In genomic region chr9:794386-794785, GRCh38 we compare ENCODE assay signal across 37 cellular contexts. TPM values are rescaled to one million over a fixed set of nuclear protein-coding genes. Genes with fewer than 3 reads are reported as not detected.
"Had no signal": no experiment of that assay in that cellular context is flagged by ENCODE, and none has a peak within 500 bp of the region (broad histone marks: within the 10 kb centered on the region; RNA-seq: fewer than 3 reads in every experiment).

No MANE protein-coding gene starts in this region.

- DNase-seq: activated CD4-positive, alpha-beta memory T cell treated with anti-CD3 and anti-CD28 coated beads for 36 hours; activated CD4-positive, alpha-beta T cell treated with anti-CD3 and anti-CD28 coated beads, Interleukin-2, amount 10 ng/mL, durations not matched to agents 24 days and 14 days; activated CD4-positive, CD25-positive, alpha-beta regulatory T cell treated with anti-CD3 and anti-CD28 coated beads, Interleukin-2, amount 50 U/mL, for 72 hours; activated CD8-positive, alpha-beta memory T cell treated with anti-CD3 and anti-CD28 coated beads, Interleukin-2, amount 50 U/mL, for 4 hours; activated effector memory CD4-positive, alpha-beta T cell treated with anti-CD3 and anti-CD28 coated beads, Interleukin-2, amount 50 U/mL, for 16 hours; activated naive CD4-positive, alpha-beta T cell treated with anti-CD3 and anti-CD28 coated beads for 36 hours; activated naive CD8-positive, alpha-beta T cell treated with anti-CD3 and anti-CD28 coated beads, Interleukin-2, amount 10 ng/mL, durations not matched to agents 7 days and 5 days; activated T-cell treated with anti-CD3 and anti-CD28 coated beads, Interleukin-2, amount 50 U/mL, for 1 hour; amniotic stem cell; brain microvascular endothelial cell; central memory CD4-positive, alpha-beta T cell; erythroblast; head of caudate nucleus; hippocampal formation; kidney; midbrain; naive thymus-derived CD4-positive, alpha-beta T cell; nucleus accumbens; pancreas; retina; stimulated activated CD4-positive, alpha-beta T cell treated with anti-CD3 and anti-CD28 coated beads, Interleukin-12 subunit alpha, Interleukin-12 subunit beta, amount 100 ng/mL, for 4 hours; stimulated activated CD4-positive, alpha-beta T cell treated with anti-CD3 and anti-CD28 coated beads, Interleukin-4, amount 100 ng/mL, for 1 hour; stimulated activated naive CD8-positive, alpha-beta T cell treated with anti-CD3 and anti-CD28 coated beads, Interleukin-15, Interleukin-2, amounts not matched to agents 100 U/mL and 50 U/mL, for 24 hours; T-helper 9 cell; testis; transverse colon had no signal

- H3K27me3 ChIP-seq: brain microvascular endothelial cell, pancreas, testis, transverse colon had no signal

- H3K27ac ChIP-seq: brain microvascular endothelial cell, pancreas, prostate gland, skin epidermis, testis, transverse colon had no signal

- H3K4me3 ChIP-seq: pancreas, prostate gland, skin epidermis, testis, transverse colon had no signal

- ATAC-seq: naive thymus-derived CD4-positive, alpha-beta T cell; pancreas; sciatic nerve; stimulated activated naive CD8-positive, alpha-beta T cell treated with anti-CD3 and anti-CD28 coated beads, Interleukin-15, Interleukin-2, amounts not matched to agents 100 U/mL and 50 U/mL, for 24 hours had no signal

- H3K9me3 ChIP-seq: pancreas, prostate gland, testis, transverse colon had no signal

- H3K4me1 ChIP-seq: pancreas, prostate gland, testis, transverse colon had no signal

- H3K36me3 ChIP-seq: brain microvascular endothelial cell, pancreas, prostate gland, transverse colon had no signal

RNA-seq across cellular contexts. Expression of gene DMRT1, which starts 47.1 kb away (rescaled TPM):
- total RNA-seq: activated CD4-positive, alpha-beta memory T cell treated with anti-CD3 and anti-CD28 coated beads for 36 hours; activated CD4-positive, alpha-beta T cell treated with anti-CD3 and anti-CD28 coated beads, Interleukin-2, amount 10 ng/mL, durations not matched to agents 24 days and 14 days; activated CD8-positive, alpha-beta memory T cell treated with anti-CD3 and anti-CD28 coated beads for 36 hours; activated naive CD4-positive, alpha-beta T cell treated with anti-CD3 and anti-CD28 coated beads for 36 hours; activated naive CD8-positive, alpha-beta T cell treated with anti-CD3 and anti-CD28 coated beads, Interleukin-2, amount 10 ng/mL, durations not matched to agents 7 days and 5 days; activated T-helper 1 cell treated with anti-CD3 and anti-CD28 coated beads, Interleukin-12 subunit alpha, Interleukin-12 subunit beta, Interleukin-2, Interleukin-4 antibody, amounts not matched to agents 30 ng/mL and 10 ng/mL and 1 ng/mL, durations not matched to agents 14 hours and 24 hours and 36 hours; astrocyte; fibroblast of lung; fibroblast of villous mesenchyme; kidney; lower leg skin; naive thymus-derived CD4-positive, alpha-beta T cell; neural crest cell; pancreas; sciatic nerve; transverse colon; urinary bladder had no signal
- polyA plus RNA-seq: fibroblast of lung; naive thymus-derived CD4-positive, alpha-beta T cell; pancreas; urinary bladder had no signal
